1 cellular context compared by ENCODE assay signal in the genomic region with DNA sequence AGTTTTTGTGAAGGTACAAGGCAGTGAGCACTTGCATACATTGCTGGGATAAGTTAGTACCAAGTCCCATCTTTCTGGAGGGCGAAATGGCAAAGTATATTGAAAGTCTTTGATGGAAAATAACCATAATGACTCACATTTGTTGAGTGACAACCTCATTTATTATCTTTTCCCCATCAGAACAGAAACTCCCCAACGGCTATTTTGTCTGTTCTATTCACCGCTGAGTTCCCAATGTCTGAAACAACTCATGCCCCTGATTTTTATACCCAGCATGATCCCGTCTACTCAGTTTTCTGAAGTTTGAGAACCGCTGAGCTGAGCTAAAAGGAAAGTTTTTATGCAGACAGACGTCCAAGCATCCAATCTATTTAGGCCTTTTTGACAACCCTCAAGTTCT.
TF ChIP-seq lines count a peak whose summit lies in the region.

No MANE protein-coding gene starts in this region.

TF ChIP-seq in K562, 482 proteins besides CTCF, POLR2A, EP300 and RAD21 (continued from another document):
- TF ChIP-seq, protein P1, sequence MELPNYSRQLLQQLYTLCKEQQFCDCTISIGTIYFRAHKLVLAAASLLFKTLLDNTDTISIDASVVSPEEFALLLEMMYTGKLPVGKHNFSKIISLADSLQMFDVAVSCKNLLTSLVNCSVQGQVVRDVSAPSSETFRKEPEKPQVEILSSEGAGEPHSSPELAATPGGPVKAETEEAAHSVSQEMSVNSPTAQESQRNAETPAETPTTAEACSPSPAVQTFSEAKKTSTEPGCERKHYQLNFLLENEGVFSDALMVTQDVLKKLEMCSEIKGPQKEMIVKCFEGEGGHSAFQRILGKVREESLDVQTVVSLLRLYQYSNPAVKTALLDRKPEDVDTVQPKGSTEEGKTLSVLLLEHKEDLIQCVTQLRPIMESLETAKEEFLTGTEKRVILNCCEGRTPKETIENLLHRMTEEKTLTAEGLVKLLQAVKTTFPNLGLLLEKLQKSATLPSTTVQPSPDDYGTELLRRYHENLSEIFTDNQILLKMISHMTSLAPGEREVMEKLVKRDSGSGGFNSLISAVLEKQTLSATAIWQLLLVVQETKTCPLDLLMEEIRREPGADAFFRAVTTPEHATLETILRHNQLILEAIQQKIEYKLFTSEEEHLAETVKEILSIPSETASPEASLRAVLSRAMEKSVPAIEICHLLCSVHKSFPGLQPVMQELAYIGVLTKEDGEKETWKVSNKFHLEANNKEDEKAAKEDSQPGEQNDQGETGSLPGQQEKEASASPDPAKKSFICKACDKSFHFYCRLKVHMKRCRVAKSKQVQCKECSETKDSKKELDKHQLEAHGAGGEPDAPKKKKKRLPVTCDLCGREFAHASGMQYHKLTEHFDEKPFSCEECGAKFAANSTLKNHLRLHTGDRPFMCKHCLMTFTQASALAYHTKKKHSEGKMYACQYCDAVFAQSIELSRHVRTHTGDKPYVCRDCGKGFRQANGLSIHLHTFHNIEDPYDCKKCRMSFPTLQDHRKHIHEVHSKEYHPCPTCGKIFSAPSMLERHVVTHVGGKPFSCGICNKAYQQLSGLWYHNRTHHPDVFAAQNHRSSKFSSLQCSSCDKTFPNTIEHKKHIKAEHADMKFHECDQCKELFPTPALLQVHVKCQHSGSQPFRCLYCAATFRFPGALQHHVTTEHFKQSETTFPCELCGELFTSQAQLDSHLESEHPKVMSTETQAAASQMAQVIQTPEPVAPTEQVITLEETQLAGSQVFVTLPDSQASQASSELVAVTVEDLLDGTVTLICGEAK (IDR thresholded peaks at IDR 0.05): no peak
- TF ChIP-seq, protein P1 (CRISPR knock-in tag; IDR thresholded peaks at IDR 0.05): no peak
- TF ChIP-seq HCFC1 (IDR thresholded peaks at IDR 0.05; ENCODE audit: low read depth, low read length): no peak
- TF ChIP-seq ZC3H8 (IDR thresholded peaks at IDR 0.05): no peak
- no peak for TF ChIP-seq ZNF77 (CRISPR knock-in tag; IDR thresholded peaks at IDR 0.05)
- no peak for TF ChIP-seq ZFX (CRISPR knock-in tag; IDR thresholded peaks at IDR 0.05)
- TF ChIP-seq MEIS2 (IDR thresholded peaks at IDR 0.05; ENCODE audit: partially characterized antibody): peak; percentile 78
- TF ChIP-seq NFRKB (IDR thresholded peaks at IDR 0.05; ENCODE audit: low read depth): no peak
- no peak for TF ChIP-seq CBX5 (IDR thresholded peaks at IDR 0.05; ENCODE audit: borderline replicate concordance, low read depth)
- no peak for TF ChIP-seq ZNF766 (CRISPR knock-in tag; conservative IDR thresholded peaks at IDR 0.05)
- TF ChIP-seq, protein P2, sequence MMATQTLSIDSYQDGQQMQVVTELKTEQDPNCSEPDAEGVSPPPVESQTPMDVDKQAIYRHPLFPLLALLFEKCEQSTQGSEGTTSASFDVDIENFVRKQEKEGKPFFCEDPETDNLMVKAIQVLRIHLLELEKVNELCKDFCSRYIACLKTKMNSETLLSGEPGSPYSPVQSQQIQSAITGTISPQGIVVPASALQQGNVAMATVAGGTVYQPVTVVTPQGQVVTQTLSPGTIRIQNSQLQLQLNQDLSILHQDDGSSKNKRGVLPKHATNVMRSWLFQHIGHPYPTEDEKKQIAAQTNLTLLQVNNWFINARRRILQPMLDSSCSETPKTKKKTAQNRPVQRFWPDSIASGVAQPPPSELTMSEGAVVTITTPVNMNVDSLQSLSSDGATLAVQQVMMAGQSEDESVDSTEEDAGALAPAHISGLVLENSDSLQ (IDR thresholded peaks at IDR 0.05): peak; percentile 81
- TF ChIP-seq, protein P3, sequence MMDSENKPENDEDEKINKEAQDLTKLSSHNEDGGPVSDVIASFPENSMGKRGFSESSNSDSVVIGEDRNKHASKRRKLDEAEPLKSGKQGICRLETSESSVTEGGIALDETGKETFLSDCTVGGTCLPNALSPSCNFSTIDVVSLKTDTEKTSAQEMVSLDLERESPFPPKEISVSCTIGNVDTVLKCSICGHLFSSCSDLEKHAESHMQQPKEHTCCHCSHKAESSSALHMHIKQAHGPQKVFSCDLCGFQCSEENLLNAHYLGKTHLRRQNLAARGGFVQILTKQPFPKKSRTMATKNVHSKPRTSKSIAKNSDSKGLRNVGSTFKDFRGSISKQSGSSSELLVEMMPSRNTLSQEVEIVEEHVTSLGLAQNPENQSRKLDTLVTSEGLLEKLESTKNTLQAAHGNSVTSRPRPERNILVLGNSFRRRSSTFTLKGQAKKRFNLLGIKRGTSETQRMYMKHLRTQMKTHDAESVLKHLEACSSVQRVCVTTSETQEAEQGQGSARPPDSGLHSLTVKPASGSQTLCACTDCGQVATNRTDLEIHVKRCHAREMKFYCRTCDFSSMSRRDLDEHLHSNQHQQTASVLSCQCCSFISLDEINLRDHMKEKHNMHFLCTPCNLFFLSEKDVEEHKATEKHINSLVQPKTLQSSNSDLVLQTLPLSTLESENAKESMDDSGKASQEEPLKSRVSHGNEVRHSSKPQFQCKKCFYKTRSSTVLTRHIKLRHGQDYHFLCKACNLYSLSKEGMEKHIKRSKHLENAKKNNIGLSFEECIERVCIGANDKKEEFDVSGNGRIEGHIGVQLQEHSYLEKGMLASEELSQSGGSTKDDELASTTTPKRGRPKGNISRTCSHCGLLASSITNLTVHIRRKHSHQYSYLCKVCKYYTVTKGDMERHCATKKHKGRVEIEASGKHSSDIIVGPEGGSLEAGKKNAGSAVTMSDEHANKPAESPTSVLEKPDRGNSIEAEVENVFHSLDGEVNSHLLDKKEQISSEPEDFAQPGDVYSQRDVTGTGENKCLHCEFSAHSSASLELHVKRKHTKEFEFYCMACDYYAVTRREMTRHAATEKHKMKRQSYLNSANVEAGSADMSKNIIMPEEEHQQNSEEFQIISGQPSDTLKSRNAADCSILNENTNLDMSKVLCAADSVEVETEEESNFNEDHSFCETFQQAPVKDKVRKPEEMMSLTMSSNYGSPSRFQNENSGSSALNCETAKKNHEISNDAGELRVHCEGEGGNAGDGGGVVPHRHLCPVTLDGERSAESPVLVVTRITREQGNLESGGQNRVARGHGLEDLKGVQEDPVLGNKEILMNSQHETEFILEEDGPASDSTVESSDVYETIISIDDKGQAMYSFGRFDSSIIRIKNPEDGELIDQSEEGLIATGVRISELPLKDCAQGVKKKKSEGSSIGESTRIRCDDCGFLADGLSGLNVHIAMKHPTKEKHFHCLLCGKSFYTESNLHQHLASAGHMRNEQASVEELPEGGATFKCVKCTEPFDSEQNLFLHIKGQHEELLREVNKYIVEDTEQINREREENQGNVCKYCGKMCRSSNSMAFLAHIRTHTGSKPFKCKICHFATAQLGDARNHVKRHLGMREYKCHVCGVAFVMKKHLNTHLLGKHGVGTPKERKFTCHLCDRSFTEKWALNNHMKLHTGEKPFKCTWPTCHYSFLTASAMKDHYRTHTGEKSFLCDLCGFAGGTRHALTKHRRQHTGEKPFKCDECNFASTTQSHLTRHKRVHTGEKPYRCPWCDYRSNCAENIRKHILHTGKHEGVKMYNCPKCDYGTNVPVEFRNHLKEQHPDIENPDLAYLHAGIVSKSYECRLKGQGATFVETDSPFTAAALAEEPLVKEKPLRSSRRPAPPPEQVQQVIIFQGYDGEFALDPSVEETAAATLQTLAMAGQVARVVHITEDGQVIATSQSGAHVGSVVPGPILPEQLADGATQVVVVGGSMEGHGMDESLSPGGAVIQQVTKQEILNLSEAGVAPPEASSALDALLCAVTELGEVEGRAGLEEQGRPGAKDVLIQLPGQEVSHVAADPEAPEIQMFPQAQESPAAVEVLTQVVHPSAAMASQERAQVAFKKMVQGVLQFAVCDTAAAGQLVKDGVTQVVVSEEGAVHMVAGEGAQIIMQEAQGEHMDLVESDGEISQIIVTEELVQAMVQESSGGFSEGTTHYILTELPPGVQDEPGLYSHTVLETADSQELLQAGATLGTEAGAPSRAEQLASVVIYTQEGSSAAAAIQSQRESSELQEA (IDR thresholded peaks at IDR 0.05; ENCODE audit: low read depth): no peak
